Comparison of ENCODE assay signal across 1 cellular context in genomic region chr16:27549607-27549856, GRCh38.
TF ChIP-seq lines count a peak whose summit lies in the region.

No MANE protein-coding gene starts in this region.

TF ChIP-seq in HepG2, 621 proteins besides CTCF, POLR2A, EP300 and RAD21 (continued from another document and continues in another):
- TF ChIP-seq MAFF (IDR thresholded peaks at IDR 0.05; ENCODE audit: low read depth, low read length) (no peak), ZNF543 (CRISPR knock-in tag; IDR thresholded peaks at IDR 0.05) (peak; percentile 57; the same call in 1 of the 2 replicates), ZNF552 (CRISPR knock-in tag; IDR thresholded peaks at IDR 0.05; ENCODE audit: borderline replicate concordance) (no peak; the same call in 1 of the 2 replicates), THAP9 (CRISPR knock-in tag; IDR thresholded peaks at IDR 0.05; ENCODE audit: borderline replicate concordance) (no peak), ZFP1 (CRISPR knock-in tag; IDR thresholded peaks at IDR 0.05) (0 out of 2 replicates have a peak, but pooled peaks have one; percentile 17), KLF15 (CRISPR knock-in tag; IDR thresholded peaks at IDR 0.05; ENCODE audit: borderline replicate concordance) (no peak), CAMTA2 (CRISPR knock-in tag; IDR thresholded peaks at IDR 0.05; ENCODE audit: borderline replicate concordance) (no peak), PAWR (CRISPR knock-in tag; IDR thresholded peaks at IDR 0.05; ENCODE audit: borderline replicate concordance) (no peak), ZNF451 (CRISPR knock-in tag; IDR thresholded peaks at IDR 0.05) (peak; percentile 93), ZFAT (CRISPR knock-in tag; conservative IDR thresholded peaks at IDR 0.05) (no peak), ZNF800 (CRISPR knock-in tag; IDR thresholded peaks at IDR 0.05) (no peak; the same call in 1 of the 2 replicates), E2F1 (CRISPR knock-in tag; IDR thresholded peaks at IDR 0.05) (no peak), ZNF142 (CRISPR knock-in tag; IDR thresholded peaks at IDR 0.05) (peak; percentile 95), ZNF639 (CRISPR knock-in tag; conservative IDR thresholded peaks at IDR 0.05) (no peak), SATB2 (CRISPR knock-in tag; IDR thresholded peaks at IDR 0.05) (peak; percentile 40; the same call in 1 of the 2 replicates), ZBTB49 (CRISPR knock-in tag; IDR thresholded peaks at IDR 0.05; ENCODE audit: borderline replicate concordance) (no peak), ZNF441 (CRISPR knock-in tag; IDR thresholded peaks at IDR 0.05; ENCODE audit: borderline replicate concordance) (0 out of 2 replicates have a peak, but pooled peaks have one; percentile 19), HNF1B (CRISPR knock-in tag; IDR thresholded peaks at IDR 0.05) (no peak), SP5 (CRISPR knock-in tag; IDR thresholded peaks at IDR 0.05; ENCODE audit: borderline replicate concordance, low read depth) (no peak), TERF1 (CRISPR knock-in tag; IDR thresholded peaks at IDR 0.05) (no peak), SOX6 (IDR thresholded peaks at IDR 0.05) (no peak), SOX6 (CRISPR knock-in tag; IDR thresholded peaks at IDR 0.05) (no peak), NR3C1 (CRISPR knock-in tag; IDR thresholded peaks at IDR 0.05) (no peak), ETV5 (CRISPR knock-in tag; IDR thresholded peaks at IDR 0.05; ENCODE audit: borderline replicate concordance) (no peak), FOXM1 (CRISPR knock-in tag; IDR thresholded peaks at IDR 0.05) (no peak), ZNF367 (CRISPR knock-in tag; IDR thresholded peaks at IDR 0.05; ENCODE audit: borderline replicate concordance) (no peak), TMF1 (CRISPR knock-in tag; IDR thresholded peaks at IDR 0.05; ENCODE audit: low read depth) (no peak), ATF2 (CRISPR knock-in tag; IDR thresholded peaks at IDR 0.05) (no peak), RFX1 (IDR thresholded peaks at IDR 0.05) (no peak), ZNF780A (CRISPR knock-in tag; IDR thresholded peaks at IDR 0.05) (no peak), ZNF615 (CRISPR knock-in tag; IDR thresholded peaks at IDR 0.05; ENCODE audit: borderline replicate concordance) (no peak), FOXP1 (IDR thresholded peaks at IDR 0.05) (no peak), FOXP1 (CRISPR knock-in tag; IDR thresholded peaks at IDR 0.05) (no peak), ZNF143 (CRISPR knock-in tag; IDR thresholded peaks at IDR 0.05) (no peak), HDAC2 (CRISPR knock-in tag; IDR thresholded peaks at IDR 0.05) (0 out of 2 replicates have a peak, but pooled peaks have one; percentile 6), NAIF1 (CRISPR knock-in tag; IDR thresholded peaks at IDR 0.05; ENCODE audit: borderline replicate concordance) (no peak), ZNF839 (CRISPR knock-in tag; IDR thresholded peaks at IDR 0.05; ENCODE audit: borderline replicate concordance) (no peak), IKZF5 (CRISPR knock-in tag; IDR thresholded peaks at IDR 0.05) (no peak)
